ENCODE assay signal across 8 cellular contexts in genomic region chr2:25362564-25363145, GRCh38. TPM values are rescaled to one million over a fixed set of nuclear protein-coding genes. Genes with fewer than 3 reads are reported as not detected.
DNase-seq lines count a peak whose midpoint lies in the region; ATAC-seq and TF ChIP-seq lines count a peak whose summit lies in the region.

No MANE protein-coding gene starts in this region.

- no peaks in the 10 kb centered on the region for H3K9me3 Mint-ChIP-seq in activated T-cell treated with anti-CD3 and anti-CD28 coated beads, Interleukin-2, amount 50 U/mL, for 72 hours
- peaks cover 8% of the 10 kb centered on the region for H3K9me3 Mint-ChIP-seq in glutamatergic neuron (ENCODE audit: unreplicated experiment)

- no peaks in the 10 kb centered on the region for H3K36me3 Mint-ChIP-seq in activated T-cell treated with anti-CD3 and anti-CD28 coated beads, Interleukin-2, amount 50 U/mL, for 72 hours (ENCODE audit: insufficient read depth in 2 of 2)
- no peaks in the 10 kb centered on the region for H3K36me3 Mint-ChIP-seq in glutamatergic neuron (ENCODE audit: unreplicated experiment)

- peak overlapping the region; percentile 47 to 81 (median 57) for H3K9ac ChIP-seq in skeletal muscle tissue (ENCODE audit: low read depth in 1 of 3, low read length in 3 of 3)

- POLR2A ChIA-PET in HEK293T (lab: Yijun Ruan, JAX) = interaction anchor here (0.7 to 1.7 kb wide), 8 partner anchors 10 to 111 kb away, joined by 3 to 6 read pairs (median 4); no protein-coding TSS in a partner anchor

- peaks cover 0 to 3% (median 0%) of the 10 kb centered on the region in 3 donors for H3K27me3 ChIP-seq in skeletal muscle tissue (ENCODE audit: control insufficient read depth in 3 of 3, insufficient read depth in 3 of 3, low read length in 3 of 3)

- peak overlapping the region; percentile 58 for H3K27ac ChIP-seq in skeletal muscle tissue (ENCODE audit: low read depth, low read length)

- ATAC-seq in GM18505 (IDR thresholded peaks at IDR 0.05; ENCODE audit: unreplicated experiment) (peak; percentile 58), HG02623 (IDR thresholded peaks at IDR 0.05; ENCODE audit: unreplicated experiment) (peak; percentile 54)
- peak; percentile 63 to 71 for ATAC-seq in activated T-cell treated with anti-CD3 and anti-CD28 coated beads, Interleukin-2, amount 50 U/mL, for 72 hours (replicated peaks in 1 of 2)

- H3K27ac Mint-ChIP-seq in activated T-cell treated with anti-CD3 and anti-CD28 coated beads, Interleukin-2, amount 50 U/mL, for 72 hours = peak overlapping the region; percentile 95
- H3K27ac Mint-ChIP-seq in glutamatergic neuron (ENCODE audit: unreplicated experiment) = peak overlapping the region; percentile 36

- TF ChIP-seq POLR2A in GM18505 (IDR thresholded peaks at IDR 0.05; ENCODE audit: borderline replicate concordance, extremely low read depth, insufficient read depth, insufficient read length) = peak; percentile 4

- CTCF ChIA-PET in HEK293T (lab: Yijun Ruan, JAX) = interaction anchor here (0.5 to 1.7 kb wide), 24 partner anchors 9 to 1284 kb away, joined by 3 to 17 read pairs (median 4); no protein-coding TSS in a partner anchor

- peak; percentile 19 for DNase-seq in NCI-H2171 (lab: John Stamatoyannopoulos, UW)
- peak; percentile 71 to 72 for DNase-seq in activated T-cell treated with anti-CD3 and anti-CD28 coated beads, Interleukin-2, amount 50 U/mL, for 72 hours
- no peak for DNase-seq in glutamatergic neuron
- no peak for DNase-seq in HEK293T (ENCODE audit: extremely low spot score)
- DNase-seq in globus pallidus (ENCODE audit: low spot score) = no peak

- no peaks in the 10 kb centered on the region for H3K9me3 ChIP-seq in skeletal muscle tissue (ENCODE audit: control insufficient read depth in 3 of 3, low read length in 3 of 3)

- peaks cover 6 to 10% (median 7%) of the 10 kb centered on the region in 3 donors for H3K4me1 ChIP-seq in skeletal muscle tissue (ENCODE audit: control insufficient read depth in 3 of 3, insufficient read depth in 3 of 3, low read length in 3 of 3)

- H3K4me1 Mint-ChIP-seq in activated T-cell treated with anti-CD3 and anti-CD28 coated beads, Interleukin-2, amount 50 U/mL, for 72 hours (ENCODE audit: low read depth) = peaks cover 23% of the 10 kb centered on the region
- H3K4me1 Mint-ChIP-seq in glutamatergic neuron (ENCODE audit: low read depth, unreplicated experiment) = peaks cover 9% of the 10 kb centered on the region

- no peak for TF ChIP-seq CTCF in glutamatergic neuron (IDR thresholded peaks at IDR 0.05; ENCODE audit: partially characterized antibody, unreplicated experiment)

- H3K27me3 Mint-ChIP-seq in activated T-cell treated with anti-CD3 and anti-CD28 coated beads, Interleukin-2, amount 50 U/mL, for 72 hours (ENCODE audit: low read depth) = no peaks in the 10 kb centered on the region
- H3K27me3 Mint-ChIP-seq in glutamatergic neuron (ENCODE audit: unreplicated experiment) = peaks cover 9% of the 10 kb centered on the region

- no peaks in the 10 kb centered on the region for H3K36me3 ChIP-seq in skeletal muscle tissue (ENCODE audit: control insufficient read depth in 3 of 3, insufficient read depth in 3 of 3, low read length in 3 of 3)

- peak overlapping the region; percentile 86 to 95 for H3K4me3 Mint-ChIP-seq in activated T-cell treated with anti-CD3 and anti-CD28 coated beads, Interleukin-2, amount 50 U/mL, for 72 hours
- H3K4me3 Mint-ChIP-seq in glutamatergic neuron (ENCODE audit: unreplicated experiment) = no peak overlapping the region

- peak overlapping the region; percentile 62 to 87 (median 78) for H3K4me3 ChIP-seq in skeletal muscle tissue (ENCODE audit: low read length in 3 of 3)

TF ChIP-seq in HEK293T, 16 proteins besides CTCF, POLR2A, EP300 and RAD21:
- TF ChIP-seq FOXM1 (IDR thresholded peaks at IDR 0.05; ENCODE audit: borderline replicate concordance) = no peak
- TF ChIP-seq PKNOX1 (IDR thresholded peaks at IDR 0.05) = no peak
- no peak for TF ChIP-seq TARDBP (IDR thresholded peaks at IDR 0.05)
- TF ChIP-seq ARNT (IDR thresholded peaks at IDR 0.05) = no peak
- TF ChIP-seq FOXA1 (IDR thresholded peaks at IDR 0.05) = no peak
- no peak for TF ChIP-seq NFRKB (IDR thresholded peaks at IDR 0.05)
- TF ChIP-seq CTBP1 (IDR thresholded peaks at IDR 0.05; ENCODE audit: borderline replicate concordance) = no peak
- TF ChIP-seq ELF4 (IDR thresholded peaks at IDR 0.05) = no peak
- TF ChIP-seq HDGF (IDR thresholded peaks at IDR 0.05; ENCODE audit: borderline replicate concordance) = no peak
- TF ChIP-seq SP1 (IDR thresholded peaks at IDR 0.05) = no peak
- TF ChIP-seq SUZ12 (IDR thresholded peaks at IDR 0.05) = no peak
- no peak for TF ChIP-seq L3MBTL2 (conservative IDR thresholded peaks at IDR 0.05)
- TF ChIP-seq LEF1 (IDR thresholded peaks at IDR 0.05; ENCODE audit: borderline replicate concordance) = no peak
- TF ChIP-seq FOXK2 (IDR thresholded peaks at IDR 0.05) = no peak
- no peak for TF ChIP-seq ZNF384 (IDR thresholded peaks at IDR 0.05)
- TF ChIP-seq BHLHE40 (IDR thresholded peaks at IDR 0.05; ENCODE audit: borderline replicate concordance) = no peak
TF ChIP-seq in HEK293T: peak in this region for 0.

RNA-seq across cellular contexts. Expression of gene DNMT3A, which starts 20.9 kb away (rescaled TPM):
- total RNA-seq in activated T-cell treated with anti-CD3 and anti-CD28 coated beads, Interleukin-2, amount 50 U/mL, for 72 hours = 100 to 1,000 TPM in 1 of 2 donors, 10 to 100 TPM in 1; 90.2 to 108 TPM
- total RNA-seq in glutamatergic neuron (ENCODE audit: unreplicated experiment) (175 TPM), skeletal muscle tissue (62.1 TPM)

Comparison
In these comparisons a context has a peak if more than half of its experiments do, and no peak if none do; other contexts are left out.
1. DNase-seq: peak in NCI-H2171 (single experiment) and activated T-cell treated with anti-CD3 and anti-CD28 coated beads, Interleukin-2, amount 50 U/mL, for 72 hours (2 of 2); none in glutamatergic neuron (single experiment), HEK293T (single experiment) and globus pallidus (single experiment).
2. Peak in every context shown above with its lines, with median percentiles within 50 percentile points of each other: ATAC-seq.